Comparison of ENCODE assay signal across 13 cellular contexts in the genomic region with DNA sequence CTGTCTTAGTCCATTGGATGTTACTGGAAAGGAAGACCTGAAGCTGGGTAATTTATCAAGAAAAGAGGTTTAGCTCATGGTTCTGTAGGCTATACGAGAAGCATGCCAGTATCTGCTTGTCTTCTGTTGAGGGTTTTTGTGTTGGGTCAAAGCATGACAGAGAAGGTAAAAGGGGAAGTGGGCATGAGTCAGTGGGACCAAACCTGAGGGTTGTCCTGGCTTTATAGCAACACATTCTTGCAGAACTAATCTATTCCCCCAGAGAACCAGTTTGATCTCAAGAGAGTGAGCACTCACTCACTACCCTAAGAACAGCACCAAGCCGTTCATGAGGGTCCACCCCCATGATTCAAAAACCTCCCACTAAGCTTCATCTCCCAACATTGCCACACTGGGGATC. TPM values are rescaled to one million over a fixed set of nuclear protein-coding genes. Genes with fewer than 3 reads are reported as not detected.
DNase-seq lines count a peak whose midpoint lies in the region; ATAC-seq, FAIRE-seq and TF ChIP-seq lines count a peak whose summit lies in the region.
"Had no signal": no experiment of that assay in that cellular context is flagged by ENCODE, and none has a peak within 500 bp of the region (broad histone marks: within the 10 kb centered on the region; RNA-seq: fewer than 3 reads in every experiment).

No MANE protein-coding gene starts in this region.

- 0% methylated on average over 2 of the region's 2 CpGs for WGBS in K562 (ENCODE audit: insufficient coverage, low coverage, missing lambda C conversion rate)

- no peaks in the 10 kb centered on the region for H3K9me1 ChIP-seq in K562 (ENCODE audit: control insufficient read depth, insufficient read depth, low read length)

- no TSS peak for BruUV-seq in K562 (replicated peaks; lab: Mats Ljungman, UMichigan)

- no peaks in the 10 kb centered on the region for H4K20me1 ChIP-seq in K562 (replicated peaks; ENCODE audit: control insufficient read depth, insufficient read depth, low read length)

- no peaks in the 10 kb centered on the region for H3K9me3 ChIP-seq in K562 (replicated peaks; ENCODE audit: control insufficient read depth, insufficient read depth, low read depth, low read length)
- no peaks in the 10 kb centered on the region for H3K9me3 ChIP-seq in BE2C
- H3K9me3 ChIP-seq: esophagus muscularis mucosa had no signal

- no peak for TF ChIP-seq EP300 in K562 (IDR thresholded peaks at IDR 0.05; ENCODE audit: low read length)

- H3K9ac ChIP-seq in K562 (ENCODE audit: insufficient read depth in 1 of 2, low read depth in 2 of 2, low read length in 2 of 2) = no peak overlapping the region

- no peak for TF ChIP-seq CTCF in K562 (IDR thresholded peaks at IDR 0.05 in 2 of 3, conservative IDR thresholded peaks at IDR 0.05 in 1 of 3; ENCODE audit: insufficient read depth in 2 of 3, low read depth in 1 of 3, low read length in 3 of 3)
- TF ChIP-seq CTCF in BE2C (IDR thresholded peaks at IDR 0.05; ENCODE audit: low read depth, low read length) = no peak

- H3K4me3 Mint-ChIP-seq in activated T-helper 2 cell treated with anti-CD3 and anti-CD28 coated beads, Interferon-gamma antibody, Interleukin-2, Interleukin-4, amounts not matched to agents 10 μg/mL and 5 μg/mL and 100 μg/mL, durations not matched to agents 14 hours and 24 hours and 36 hours (ENCODE audit: low read depth) = no peak overlapping the region
- H3K4me3 Mint-ChIP-seq: brain had no signal

- no peak for FAIRE-seq in K562 (lab: Jason Lieb, UNC)

- H3K4me1 ChIP-seq in K562 (replicated peaks in 1 of 2; ENCODE audit: control insufficient read depth in 2 of 2, insufficient read depth in 2 of 2, low read length in 2 of 2) = no peaks in the 10 kb centered on the region
- no peaks in the 10 kb centered on the region for H3K4me1 ChIP-seq in BE2C

- intact Hi-C loops in K562 (cut with micrococcal nuclease) = no loop called here
- intact Hi-C loops in activated T-helper 2 cell treated with anti-CD3 and anti-CD28 coated beads, Interferon-gamma antibody, Interleukin-2, Interleukin-4, amounts not matched to agents 10 μg/mL and 5 μg/mL and 100 μg/mL, durations not matched to agents 14 hours and 24 hours and 36 hours (cut with micrococcal nuclease) = no loop called here
- intact Hi-C loops in sciatic nerve (cut with DNase I) = no loop called here

- DNase-seq in K562 (ENCODE audit: extremely low read depth in 1 of 4, low spot score in 3 of 4) (no peak), BE2C (no peak), occipital lobe (lab: John Stamatoyannopoulos, UW) (no peak), sciatic nerve (ENCODE audit: low spot score) (no peak)
- DNase-seq in activated T-helper 2 cell treated with anti-CD3 and anti-CD28 coated beads, Interferon-gamma antibody, Interleukin-2, Interleukin-4, amounts not matched to agents 10 μg/mL and 5 μg/mL and 100 μg/mL, durations not matched to agents 14 hours and 24 hours and 36 hours (ENCODE audit: low spot score) = no peak
- DNase-seq: DMS79, nucleus accumbens, SHP77 had no signal

- no peaks in the 10 kb centered on the region for H3K27me3 ChIP-seq in K562 (ENCODE audit: control insufficient read depth in 2 of 2, insufficient read depth in 2 of 2, low read length in 2 of 2)
- H3K27me3 ChIP-seq in BE2C = no peaks in the 10 kb centered on the region
- H3K27me3 ChIP-seq: esophagus muscularis mucosa had no signal

- no peaks in the 10 kb centered on the region for H3K9me3 Mint-ChIP-seq in activated T-helper 2 cell treated with anti-CD3 and anti-CD28 coated beads, Interferon-gamma antibody, Interleukin-2, Interleukin-4, amounts not matched to agents 10 μg/mL and 5 μg/mL and 100 μg/mL, durations not matched to agents 14 hours and 24 hours and 36 hours
- H3K9me3 Mint-ChIP-seq: brain had no signal

- in situ Hi-C loops in K562 (cut with MboI) = no loop called here

- H3K4me1 Mint-ChIP-seq in activated T-helper 2 cell treated with anti-CD3 and anti-CD28 coated beads, Interferon-gamma antibody, Interleukin-2, Interleukin-4, amounts not matched to agents 10 μg/mL and 5 μg/mL and 100 μg/mL, durations not matched to agents 14 hours and 24 hours and 36 hours (ENCODE audit: low read depth) = peaks cover 5% of the 10 kb centered on the region
- H3K4me1 Mint-ChIP-seq: brain had no signal

- H3K27ac Mint-ChIP-seq in activated T-helper 2 cell treated with anti-CD3 and anti-CD28 coated beads, Interferon-gamma antibody, Interleukin-2, Interleukin-4, amounts not matched to agents 10 μg/mL and 5 μg/mL and 100 μg/mL, durations not matched to agents 14 hours and 24 hours and 36 hours = no peak overlapping the region
- H3K27ac Mint-ChIP-seq: brain had no signal

- POLR2A ChIA-PET in K562 (lab: Yijun Ruan, JAX) = interaction anchor here (0.6 kb wide), 1 partner anchor 108 kb away, joined by 3 read pairs; no protein-coding TSS in a partner anchor

- H2AFZ ChIP-seq in K562 (ENCODE audit: low read depth, low read length) = no peak overlapping the region

- CTCF ChIA-PET in K562 (lab: Yijun Ruan, JAX; ENCODE audit: low intra/inter-chr PET ratio) = no interaction called here

- H3K27me3 Mint-ChIP-seq in activated T-helper 2 cell treated with anti-CD3 and anti-CD28 coated beads, Interferon-gamma antibody, Interleukin-2, Interleukin-4, amounts not matched to agents 10 μg/mL and 5 μg/mL and 100 μg/mL, durations not matched to agents 14 hours and 24 hours and 36 hours (ENCODE audit: low read depth) = peaks cover 9% of the 10 kb centered on the region
- H3K27me3 Mint-ChIP-seq: brain had no signal

- H3K4me2 ChIP-seq in K562 (ENCODE audit: insufficient read depth, low read length) = no peak overlapping the region

- TF ChIP-seq RAD21 in K562 (CRISPR knock-in tag; conservative IDR thresholded peaks at IDR 0.05 in 1 of 2, IDR thresholded peaks at IDR 0.05 in 1 of 2) = no peak

- H3K36me3 Mint-ChIP-seq in activated T-helper 2 cell treated with anti-CD3 and anti-CD28 coated beads, Interferon-gamma antibody, Interleukin-2, Interleukin-4, amounts not matched to agents 10 μg/mL and 5 μg/mL and 100 μg/mL, durations not matched to agents 14 hours and 24 hours and 36 hours (ENCODE audit: low read depth) = no peaks in the 10 kb centered on the region
- H3K36me3 Mint-ChIP-seq: brain had no signal

- ATAC-seq in GM18868 (IDR thresholded peaks at IDR 0.05; ENCODE audit: unreplicated experiment) (peak; percentile 96), GM21737 (IDR thresholded peaks at IDR 0.05; ENCODE audit: unreplicated experiment) (peak; percentile 72), HG03354 (IDR thresholded peaks at IDR 0.05; ENCODE audit: poor library complexity, severe bottlenecking, unreplicated experiment) (peak; percentile 82), K562 (no peak), sciatic nerve (no peak)

- H3K27ac ChIP-seq in K562 (ENCODE audit: extremely low read depth, low read depth, low read length) = no peak overlapping the region

- no peaks in the 10 kb centered on the region for H3K79me2 ChIP-seq in K562 (ENCODE audit: control insufficient read depth, insufficient read depth, low read length)

- no peaks in the 10 kb centered on the region for H3K36me3 ChIP-seq in K562 (ENCODE audit: control insufficient read depth, insufficient read depth, low read length)
- no peaks in the 10 kb centered on the region for H3K36me3 ChIP-seq in BE2C
- H3K36me3 ChIP-seq: esophagus muscularis mucosa had no signal

- no peak for TF ChIP-seq POLR2A in K562 (conservative IDR thresholded peaks at IDR 0.05)

- no peak overlapping the region for H3K4me3 ChIP-seq in K562
- H3K4me3 ChIP-seq in BE2C (ENCODE audit: low read depth, low read length) = no peak overlapping the region
- H3K4me3 ChIP-seq: esophagus muscularis mucosa had no signal

TF ChIP-seq in K562, 482 proteins besides CTCF, POLR2A, EP300 and RAD21:
- no peak for TF ChIP-seq GTF2F1 (IDR thresholded peaks at IDR 0.05; ENCODE audit: low read depth, low read length)
- TF ChIP-seq GATA2 (CRISPR knock-in tag; IDR thresholded peaks at IDR 0.05) = no peak
- peak; percentile 92 for TF ChIP-seq SPI1 (IDR thresholded peaks at IDR 0.05; ENCODE audit: borderline replicate concordance, low read depth, low read length)
- TF ChIP-seq MECOM (CRISPR knock-in tag; IDR thresholded peaks at IDR 0.05) = no peak
- TF ChIP-seq, protein P1, sequence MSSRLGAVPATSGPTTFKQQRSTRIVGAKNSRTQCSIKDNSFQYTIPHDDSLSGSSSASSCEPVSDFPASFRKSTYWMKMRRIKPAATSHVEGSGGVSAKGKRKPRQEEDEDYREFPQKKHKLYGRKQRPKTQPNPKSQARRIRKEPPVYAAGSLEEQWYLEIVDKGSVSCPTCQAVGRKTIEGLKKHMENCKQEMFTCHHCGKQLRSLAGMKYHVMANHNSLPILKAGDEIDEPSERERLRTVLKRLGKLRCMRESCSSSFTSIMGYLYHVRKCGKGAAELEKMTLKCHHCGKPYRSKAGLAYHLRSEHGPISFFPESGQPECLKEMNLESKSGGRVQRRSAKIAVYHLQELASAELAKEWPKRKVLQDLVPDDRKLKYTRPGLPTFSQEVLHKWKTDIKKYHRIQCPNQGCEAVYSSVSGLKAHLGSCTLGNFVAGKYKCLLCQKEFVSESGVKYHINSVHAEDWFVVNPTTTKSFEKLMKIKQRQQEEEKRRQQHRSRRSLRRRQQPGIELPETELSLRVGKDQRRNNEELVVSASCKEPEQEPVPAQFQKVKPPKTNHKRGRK (tag; IDR thresholded peaks at IDR 0.05) = no peak

RNA-seq across cellular contexts. Expression of a gene that starts 19.0 kb away (rescaled TPM):
- 3.7 and 16.4 TPM in 2 replicates for total RNA-seq in K562 (2011; cell fraction: chromatin; rRNA removed; ENCODE audit: low replicate concordance)
- total RNA-seq in K562 (2011; cell fraction: nucleolus; rRNA removed) = 1.7 and 3.3 TPM in 2 replicates
- total RNA-seq in K562 (2011; cell fraction: nucleoplasm; rRNA removed) = 10.5 and 22.4 TPM in 2 replicates
- total RNA-seq in K562 (2014; rRNA removed) (7.2 and 8.1 TPM in 2 replicates), K562 (2014; rRNA removed; fragmentation: Illumina TruSeq; extraction: Trizol) (14.9 and 18.9 TPM in 2 replicates), K562 (2015; rRNA removed; fragmentation: Illumina TruSeq; extraction: Trizol) (12.2 and 12.7 TPM in 2 replicates), K562 (2021) (16.5 and 19.0 TPM in 2 replicates), occipital lobe (53.0 TPM), sciatic nerve (54.9 TPM)
- polyA plus RNA-seq in K562 (2011; rRNA removed) (15.8 and 21.2 TPM in 2 replicates), K562 (2014; fragmentation: Illumina TruSeq; extraction: Trizol) (17.6 and 19.8 TPM in 2 replicates), K562 (2014; fragmentation: Nextera tagmentation; extraction: Ambion mirVana) (1 to 10 TPM; 7.4 to 8.4 TPM), K562 (2014; rRNA removed) (11.5 and 12.2 TPM in 2 replicates)
- 5.2 and 11.1 TPM in 2 replicates for polyA plus RNA-seq in K562 (2011; cell fraction: cytosol; rRNA removed)
- polyA plus RNA-seq in K562 (2011; cell fraction: nucleus; rRNA removed) = 2.9 and 5.5 TPM in 2 replicates
- polyA plus RNA-seq in K562 (2012) = 10.2 and 10.3 TPM in 2 replicates
- 16.2 and 19.1 TPM in 2 replicates for polyA minus RNA-seq in K562 (2011; rRNA and poly(A)+ RNA removed)
- polyA minus RNA-seq in K562 (2011; cell fraction: cytosol; rRNA and poly(A)+ RNA removed) = 8.9 and 11.5 TPM in 2 replicates
- 6.1 and 9.4 TPM in 2 replicates for polyA minus RNA-seq in K562 (2011; cell fraction: nucleus; rRNA and poly(A)+ RNA removed)
- polyA plus RNA-seq in BE2C (2012; ENCODE audit: insufficient read depth, insufficient read length, low read depth) = 12.7 TPM
- total RNA-seq in activated T-helper 2 cell treated with anti-CD3 and anti-CD28 coated beads, Interferon-gamma antibody, Interleukin-2, Interleukin-4, amounts not matched to agents 10 μg/mL and 5 μg/mL and 100 μg/mL, durations not matched to agents 14 hours and 24 hours and 36 hours = 25.2 TPM in 2 replicates

Comparison
In these comparisons a context has a peak if more than half of its experiments do, and no peak if none do; other contexts are left out.
1. ATAC-seq: peak in GM18868 (single experiment), GM21737 (single experiment) and HG03354 (single experiment); none in K562 (single experiment) and sciatic nerve (single experiment).